ENCODE assay signal across 8 cellular contexts in the genomic region with DNA sequence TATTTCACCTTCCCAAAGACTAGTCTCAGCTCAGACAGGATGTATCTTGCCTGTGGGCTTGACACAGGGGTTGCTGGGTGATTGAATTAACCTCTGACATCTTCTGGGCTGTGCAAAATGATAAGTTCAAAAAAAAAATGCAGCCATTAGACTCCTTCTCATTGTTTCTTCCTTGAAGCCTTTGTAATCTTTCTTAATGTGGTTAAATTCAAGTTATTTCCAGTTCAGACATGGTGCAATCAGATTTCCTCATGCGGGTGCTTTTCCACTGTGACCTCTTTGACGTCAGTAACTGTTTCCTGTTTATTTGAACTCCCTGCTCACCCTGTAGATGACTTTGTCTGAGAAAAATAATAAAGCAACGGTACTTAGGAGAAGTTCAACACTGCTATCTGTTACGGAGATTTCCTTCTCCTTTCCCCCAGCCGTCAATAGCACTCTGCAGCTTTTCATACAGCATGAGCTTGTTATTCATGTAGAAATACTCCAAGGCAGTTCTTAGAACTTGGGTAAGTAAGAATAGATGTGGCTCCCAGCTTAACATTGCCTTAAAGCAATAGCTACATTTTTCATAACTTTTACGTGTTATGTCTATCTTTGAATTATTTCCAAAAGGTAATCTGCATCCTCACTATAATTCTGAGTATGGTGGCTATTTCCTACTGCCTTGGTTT.
DNase-seq lines count a peak whose midpoint lies in the region; ATAC-seq and TF ChIP-seq lines count a peak whose summit lies in the region.

No MANE protein-coding gene starts in this region.

- TF ChIP-seq CTCF in BE2C (IDR thresholded peaks at IDR 0.05; ENCODE audit: low read depth, low read length) = no peak
- no peak for TF ChIP-seq CTCF in epithelial cell of esophagus (IDR thresholded peaks at IDR 0.05; ENCODE audit: insufficient read depth, low read depth, low read length, missing control alignments)
- no peak for TF ChIP-seq CTCF in glutamatergic neuron (IDR thresholded peaks at IDR 0.05; ENCODE audit: partially characterized antibody, unreplicated experiment)

- H3K36me3 ChIP-seq in BE2C = no peaks in the 10 kb centered on the region

- no peaks in the 10 kb centered on the region for H3K9me3 ChIP-seq in BE2C

- H3K4me3 ChIP-seq in BE2C (ENCODE audit: low read depth, low read length) (peak overlapping the region; percentile 15), epithelial cell of esophagus (ENCODE audit: low read length) (no peak overlapping the region)

- no peak overlapping the region for H3K27ac Mint-ChIP-seq in natural killer cell treated with Interleukin-12 subunit alpha and Interleukin-12 subunit beta and Interleukin-15 and Interleukin-18, amount 100 ng/mL, for 72 hours
- H3K27ac Mint-ChIP-seq in glutamatergic neuron (ENCODE audit: unreplicated experiment) = no peak overlapping the region

- peak; percentile 73 to 81 for ATAC-seq in natural killer cell treated with Interleukin-12 subunit alpha and Interleukin-12 subunit beta and Interleukin-15 and Interleukin-18, amount 100 ng/mL, for 72 hours

- peak overlapping the region; percentile 66 for H3K4me3 Mint-ChIP-seq in natural killer cell treated with Interleukin-12 subunit alpha and Interleukin-12 subunit beta and Interleukin-15 and Interleukin-18, amount 100 ng/mL, for 72 hours
- H3K4me3 Mint-ChIP-seq in glutamatergic neuron (ENCODE audit: unreplicated experiment) = no peak overlapping the region

- H3K4me1 ChIP-seq in BE2C = peaks cover 44% of the 10 kb centered on the region

- no peaks in the 10 kb centered on the region for H3K27me3 Mint-ChIP-seq in natural killer cell treated with Interleukin-12 subunit alpha and Interleukin-12 subunit beta and Interleukin-15 and Interleukin-18, amount 100 ng/mL, for 72 hours
- no peaks in the 10 kb centered on the region for H3K27me3 Mint-ChIP-seq in glutamatergic neuron (ENCODE audit: unreplicated experiment)

- H3K27me3 ChIP-seq in BE2C = no peaks in the 10 kb centered on the region

- no peaks in the 10 kb centered on the region for H3K9me3 Mint-ChIP-seq in natural killer cell treated with Interleukin-12 subunit alpha and Interleukin-12 subunit beta and Interleukin-15 and Interleukin-18, amount 100 ng/mL, for 72 hours
- H3K9me3 Mint-ChIP-seq in glutamatergic neuron (ENCODE audit: unreplicated experiment) = no peaks in the 10 kb centered on the region

- peak; percentile 37 for DNase-seq in BE2C
- DNase-seq in KG1 (lab: John Stamatoyannopoulos, UW) = peak; percentile 87
- peak; percentile 45 for DNase-seq in activated CD4-positive, alpha-beta T cell treated with anti-CD3 and anti-CD28 coated beads, Interleukin-2, amount 50 U/mL, for 1 hour
- DNase-seq in epithelial cell of esophagus (ENCODE audit: low read depth) = peak; percentile 83
- peak; percentile 84 for DNase-seq in natural killer cell treated with Interleukin-12 subunit alpha and Interleukin-12 subunit beta and Interleukin-15 and Interleukin-18, amount 100 ng/mL, for 72 hours (ENCODE audit: low spot score)
- DNase-seq in head of caudate nucleus = no peak
- no peak for DNase-seq in glutamatergic neuron
- no peak for DNase-seq in NCI-H1436 (lab: John Stamatoyannopoulos, UW)

- peaks cover 16% of the 10 kb centered on the region for H3K36me3 Mint-ChIP-seq in natural killer cell treated with Interleukin-12 subunit alpha and Interleukin-12 subunit beta and Interleukin-15 and Interleukin-18, amount 100 ng/mL, for 72 hours
- no peaks in the 10 kb centered on the region for H3K36me3 Mint-ChIP-seq in glutamatergic neuron (ENCODE audit: unreplicated experiment)

- peaks cover 84 to 98% of the 10 kb centered on the region in 2 donors for H3K4me1 Mint-ChIP-seq in natural killer cell treated with Interleukin-12 subunit alpha and Interleukin-12 subunit beta and Interleukin-15 and Interleukin-18, amount 100 ng/mL, for 72 hours (ENCODE audit: low read depth in 2 of 2)
- peaks cover 4% of the 10 kb centered on the region for H3K4me1 Mint-ChIP-seq in glutamatergic neuron (ENCODE audit: low read depth, unreplicated experiment)

- intact Hi-C loops in head of caudate nucleus (cut with DNase I) = no loop called here

Comparison
In these comparisons a context has a peak if more than half of its experiments do, and no peak if none do; other contexts are left out.
1. DNase-seq: peak in BE2C (single experiment), KG1 (single experiment), activated CD4-positive, alpha-beta T cell treated with anti-CD3 and anti-CD28 coated beads, Interleukin-2, amount 50 U/mL, for 1 hour (single experiment), epithelial cell of esophagus (single experiment) and natural killer cell treated with Interleukin-12 subunit alpha and Interleukin-12 subunit beta and Interleukin-15 and Interleukin-18, amount 100 ng/mL, for 72 hours (single experiment); none in head of caudate nucleus (0 of 42), glutamatergic neuron (single experiment) and NCI-H1436 (single experiment).